ENCODE assay signal across 8 cellular contexts in genomic region chr20:43409041-43409913, GRCh38. TPM values are rescaled to one million over a fixed set of nuclear protein-coding genes. Genes with fewer than 3 reads are reported as not detected.
DNase-seq lines count a peak whose midpoint lies in the region; ATAC-seq, FAIRE-seq and TF ChIP-seq lines count a peak whose summit lies in the region.

No MANE protein-coding gene starts in this region.

- WGBS in HepG2 (ENCODE audit: low lambda C conversion rate): 1% methylated on average over 12 of the region's 12 CpGs

- H3K4me1 Mint-ChIP-seq in activated B cell treated with CpG ODN at 0.5 μM for 24 hours: no peaks in the 10 kb centered on the region

- no peak overlapping the region for H3K4me2 ChIP-seq in HepG2 (ENCODE audit: low read depth, low read length)

- TF ChIP-seq EP300 in HepG2 (IDR thresholded peaks at IDR 0.05; ENCODE audit: low read depth in 2 of 2, low read length in 2 of 2): no peak
- no peak for TF ChIP-seq EP300 in HepG2 (CRISPR knock-in tag; IDR thresholded peaks at IDR 0.05; ENCODE audit: borderline replicate concordance)

- no TSS peak for BruUV-seq in HepG2 (replicated peaks; lab: Mats Ljungman, UMichigan)

- FAIRE-seq in HepG2 (lab: Jason Lieb, UNC): peak; percentile 42

- H3K4me3 ChIP-seq in LNCaP clone FGC (ENCODE audit: low read depth, low read length) (no peak overlapping the region), HepG2 (replicated peaks in 1 of 3; ENCODE audit: insufficient read depth in 1 of 3, low read depth in 2 of 3, low read length in 3 of 3) (no peak overlapping the region)

- H3K27me3 Mint-ChIP-seq in activated B cell treated with CpG ODN at 0.5 μM for 24 hours: peaks cover 50% of the 10 kb centered on the region

- POLR2A ChIA-PET in activated B cell treated with CpG ODN at 0.5 μM for 24 hours (lab: Charles Lee) (no interaction called here), HepG2 (lab: Yijun Ruan, JAX) (interaction anchor here (0.6 kb wide), 1 partner anchor 47 kb away, joined by 3 read pairs; no protein-coding TSS in a partner anchor)

- H3K9me3 Mint-ChIP-seq in activated B cell treated with CpG ODN at 0.5 μM for 24 hours: peaks cover 11% of the 10 kb centered on the region

- intact Hi-C loops in activated B cell treated with CpG ODN at 0.5 μM for 24 hours (cut with micrococcal nuclease) (no loop called here), HepG2 (cut with micrococcal nuclease; ENCODE audit: unreplicated experiment) (loop anchor here (1.0 to 5.0 kb wide), 2 partner anchors 1522 to 1675 kb away; no protein-coding TSS in a partner anchor)

- no peaks in the 10 kb centered on the region for H3K79me2 ChIP-seq in HepG2 (ENCODE audit: insufficient read depth, low read length)

- H3K36me3 Mint-ChIP-seq in activated B cell treated with CpG ODN at 0.5 μM for 24 hours (ENCODE audit: low read depth): peaks cover 2% of the 10 kb centered on the region

- TF ChIP-seq CTCF in LNCaP clone FGC (IDR thresholded peaks at IDR 0.05; ENCODE audit: control insufficient read depth, extremely low read depth, insufficient read depth) (peak; percentile 80), activated B cell treated with CpG ODN at 0.5 μM for 24 hours (IDR thresholded peaks at IDR 0.05) (peak; percentile 21), HepG2 (CRISPR knock-in tag; IDR thresholded peaks at IDR 0.05) (peak; percentile 92)

- H3K9ac ChIP-seq in HepG2 (ENCODE audit: insufficient read depth, low read depth, low read length): no peak overlapping the region

- TF ChIP-seq RAD21 in HepG2 (CRISPR knock-in tag; IDR thresholded peaks at IDR 0.05): peak; percentile 75

- TF ChIP-seq POLR2A in HepG2 (IDR thresholded peaks at IDR 0.05; ENCODE audit: insufficient read depth in 1 of 2, low read depth in 2 of 2, low read length in 2 of 2): no peak
- no peak for TF ChIP-seq POLR2A in GM18505 (IDR thresholded peaks at IDR 0.05; ENCODE audit: borderline replicate concordance, extremely low read depth, insufficient read depth, insufficient read length)

- H3K27ac ChIP-seq in HepG2 (ENCODE audit: extremely low read length, insufficient read depth, low read length): no peak overlapping the region

- H3K27me3 ChIP-seq in HepG2 (ENCODE audit: control insufficient read depth in 1 of 2, insufficient read depth in 2 of 2, low read length in 2 of 2): no peaks in the 10 kb centered on the region; a peak in 1 of 5 replicates

- H3K4me1 ChIP-seq in HepG2 (ENCODE audit: insufficient read depth, low read length): no peaks in the 10 kb centered on the region

- H3K9me3 ChIP-seq in HepG2 (ENCODE audit: low read length): peaks cover 6% of the 10 kb centered on the region; the same call in 1 of the 2 replicates

- ATAC-seq in activated B cell treated with CpG ODN at 0.5 μM for 24 hours (ENCODE audit: low read depth): no peak
- peak; percentile 88 for ATAC-seq in HepG2
- no peak for ATAC-seq in GM19397 (IDR thresholded peaks at IDR 0.05; ENCODE audit: unreplicated experiment)
- ATAC-seq in GM19328 (IDR thresholded peaks at IDR 0.05; ENCODE audit: unreplicated experiment): no peak
- ATAC-seq in GM18505 (IDR thresholded peaks at IDR 0.05; ENCODE audit: unreplicated experiment): no peak

- H3K27ac Mint-ChIP-seq in activated B cell treated with CpG ODN at 0.5 μM for 24 hours: no peak overlapping the region

- no peaks in the 10 kb centered on the region for H3K36me3 ChIP-seq in HepG2 (replicated peaks in 1 of 2; ENCODE audit: control insufficient read depth in 1 of 2, insufficient read depth in 2 of 2, low read length in 2 of 2)

- H2AFZ ChIP-seq in HepG2 (ENCODE audit: low read length): no peak overlapping the region

- peak; percentile 54 for DNase-seq in SIG-M5 treated with dmso at 0.1 percent for 504 hours (lab: John Stamatoyannopoulos, UW; ENCODE audit: unreplicated experiment)
- no peak for DNase-seq in SIG-M5 (lab: John Stamatoyannopoulos, UW)
- peak; percentile 14 for DNase-seq in LNCaP clone FGC (ENCODE audit: low read depth)
- no peak for DNase-seq in activated B cell treated with CpG ODN at 0.5 μM for 24 hours
- peak; percentile 50 for DNase-seq in HepG2 (ENCODE audit: low spot score)

- CTCF ChIA-PET in activated B cell treated with CpG ODN at 0.5 μM for 24 hours (lab: Charles Lee): interaction anchor here (0.8 to 1.2 kb wide), 4 partner anchors 11 to 1675 kb away, joined by 4 to 7 read pairs (median 4); no protein-coding TSS in a partner anchor
- CTCF ChIA-PET in HepG2 (lab: Yijun Ruan, JAX; ENCODE audit: low intra/inter-chr PET ratio, low total read pairs): interaction anchor here (1.2 to 1.9 kb wide), 2 partner anchors 1671 to 1675 kb away, joined by 7 to 18 read pairs; no protein-coding TSS in a partner anchor

- H4K20me1 ChIP-seq in HepG2 (ENCODE audit: insufficient read depth, low read length): no peaks in the 10 kb centered on the region

- in situ Hi-C loops in HepG2 (cut with HindIII; ENCODE audit: extremely low pct_ligation_motif_present, low pct_unique_long_range_greater_than_20kb): loop anchor here (5.0 to 10.0 kb wide), 2 partner anchors 1454 to 1672 kb away; no protein-coding TSS in a partner anchor

- no peak overlapping the region for H3K4me3 Mint-ChIP-seq in activated B cell treated with CpG ODN at 0.5 μM for 24 hours

TF ChIP-seq in HepG2, 621 proteins besides CTCF, POLR2A, EP300 and RAD21 (continues in another document):
- TF ChIP-seq CC2D1A (CRISPR knock-in tag; IDR thresholded peaks at IDR 0.05): no peak
- no peak for TF ChIP-seq PTBP1 (IDR thresholded peaks at IDR 0.05; ENCODE audit: low read depth, low read length, poor library complexity, severe bottlenecking)
- peak; percentile 76 for TF ChIP-seq ZNF501 (CRISPR knock-in tag; IDR thresholded peaks at IDR 0.05)
- TF ChIP-seq ZNF512 (CRISPR knock-in tag; IDR thresholded peaks at IDR 0.05): no peak
- TF ChIP-seq MXD1 (CRISPR knock-in tag; IDR thresholded peaks at IDR 0.05): no peak
- no peak for TF ChIP-seq XBP1 (CRISPR knock-in tag; IDR thresholded peaks at IDR 0.05)
- TF ChIP-seq ZNF335 (CRISPR knock-in tag; IDR thresholded peaks at IDR 0.05): no peak
- TF ChIP-seq ZNF225 (CRISPR knock-in tag; IDR thresholded peaks at IDR 0.05): peak; percentile 100
- TF ChIP-seq ZFX (CRISPR knock-in tag; IDR thresholded peaks at IDR 0.05; ENCODE audit: low read depth): 0 out of 2 replicates have a peak, but pooled peaks have one; percentile 17
- no peak for TF ChIP-seq ZNF552 (CRISPR knock-in tag; IDR thresholded peaks at IDR 0.05; ENCODE audit: borderline replicate concordance)
- TF ChIP-seq NRL (CRISPR knock-in tag; IDR thresholded peaks at IDR 0.05; ENCODE audit: borderline replicate concordance): no peak
- TF ChIP-seq REPIN1 (CRISPR knock-in tag; IDR thresholded peaks at IDR 0.05; ENCODE audit: borderline replicate concordance, low read depth): peak; percentile 46; the same call in 1 of the 2 replicates
- no peak for TF ChIP-seq PHF8 (CRISPR knock-in tag; IDR thresholded peaks at IDR 0.05)
- no peak for TF ChIP-seq ZNF7 (CRISPR knock-in tag; IDR thresholded peaks at IDR 0.05)
- no peak for TF ChIP-seq GATA4 (IDR thresholded peaks at IDR 0.05; ENCODE audit: borderline replicate concordance, low read depth)
- TF ChIP-seq PHF20 (CRISPR knock-in tag; IDR thresholded peaks at IDR 0.05): no peak
- no peak for TF ChIP-seq JUNB (CRISPR knock-in tag; IDR thresholded peaks at IDR 0.05; ENCODE audit: borderline replicate concordance)
- no peak for TF ChIP-seq ZNF570 (CRISPR knock-in tag; IDR thresholded peaks at IDR 0.05; ENCODE audit: borderline replicate concordance)

RNA-seq across cellular contexts. Expression of gene SRSF6, which starts 48.4 kb away (rescaled TPM):
- total RNA-seq in activated B cell treated with CpG ODN at 0.5 μM for 24 hours: 172 and 192 TPM in 2 replicates
- total RNA-seq in HepG2 (2016; rRNA removed; fragmentation: Illumina TruSeq; extraction: Trizol): 184 and 194 TPM in 2 replicates
- 15.0 and 16.0 TPM in 2 replicates for total RNA-seq in HepG2 (2016; cell fraction: cytosol; rRNA removed; fragmentation: Illumina TruSeq; extraction: Trizol; ENCODE audit: low read depth)
- total RNA-seq in HepG2 (2016; cell fraction: insoluble cytoplasmic fraction; rRNA removed; fragmentation: Illumina TruSeq; extraction: Trizol): 174 and 198 TPM in 2 replicates
- total RNA-seq in HepG2 (2016; cell fraction: membrane; rRNA removed; fragmentation: Illumina TruSeq; extraction: Trizol): 47.5 and 54.5 TPM in 2 replicates
- total RNA-seq in HepG2 (2016; cell fraction: nucleus; rRNA removed; fragmentation: Illumina TruSeq; extraction: Trizol): 244 and 253 TPM in 2 replicates
- polyA plus RNA-seq in HepG2 (2011; rRNA removed): 151 and 156 TPM in 2 replicates
- polyA plus RNA-seq in HepG2 (2011; cell fraction: cytosol; rRNA removed): 62.2 and 93.1 TPM in 2 replicates
- polyA plus RNA-seq in HepG2 (2011; cell fraction: nucleus; rRNA removed): 386 and 421 TPM in 2 replicates
- 116 and 122 TPM in 2 replicates for polyA plus RNA-seq in HepG2 (2012)
- polyA plus RNA-seq in HepG2 (2016; cell fraction: cytosol; fragmentation: Illumina TruSeq; extraction: Trizol; ENCODE audit: low read depth): 13.9 and 17.6 TPM in 2 replicates
- 195 and 211 TPM in 2 replicates for polyA plus RNA-seq in HepG2 (2016; cell fraction: insoluble cytoplasmic fraction; fragmentation: Illumina TruSeq; extraction: Trizol; ENCODE audit: low read depth)
- polyA plus RNA-seq in HepG2 (2016; cell fraction: membrane; fragmentation: Illumina TruSeq; extraction: Trizol; ENCODE audit: low read depth): 30.9 and 36.1 TPM in 2 replicates
- 597 and 599 TPM in 2 replicates for polyA plus RNA-seq in HepG2 (2016; cell fraction: nucleus; fragmentation: Illumina TruSeq; extraction: Trizol; ENCODE audit: insufficient read depth, low read depth)
- polyA minus RNA-seq in HepG2 (2011; rRNA and poly(A)+ RNA removed; ENCODE audit: low replicate concordance): 66.2 and 97.9 TPM in 2 replicates
- 39.1 and 45.4 TPM in 2 replicates for polyA minus RNA-seq in HepG2 (2011; cell fraction: cytosol; rRNA and poly(A)+ RNA removed)
- 358 and 382 TPM in 2 replicates for polyA minus RNA-seq in HepG2 (2011; cell fraction: nucleus; rRNA and poly(A)+ RNA removed)

Comparison
In these comparisons a context has a peak if more than half of its experiments do, and no peak if none do; other contexts are left out.
1. DNase-seq: peak in SIG-M5 treated with dmso at 0.1 percent for 504 hours (single experiment), LNCaP clone FGC (single experiment) and HepG2 (single experiment); none in SIG-M5 (single experiment) and activated B cell treated with CpG ODN at 0.5 μM for 24 hours (single experiment).
2. CTCF ChIP-seq: peak in every context shown above with its lines; median percentile 92 in HepG2; 80 in LNCaP clone FGC; 21 in activated B cell treated with CpG ODN at 0.5 μM for 24 hours.